ENCODE assay signal across 8 cellular contexts in genomic region chr2:169828141-169828811, GRCh38. TPM values are rescaled to one million over a fixed set of nuclear protein-coding genes. Genes with fewer than 3 reads are reported as not detected.
DNase-seq lines count a peak whose midpoint lies in the region; ATAC-seq and TF ChIP-seq lines count a peak whose summit lies in the region.

No MANE protein-coding gene starts in this region.

- ATAC-seq in HG02798 (IDR thresholded peaks at IDR 0.05; ENCODE audit: poor library complexity, unreplicated experiment) (peak; percentile 28), GM19467 (IDR thresholded peaks at IDR 0.05; ENCODE audit: unreplicated experiment) (no peak)

- peak overlapping the region; percentile 83 to 87 for H3K9ac ChIP-seq in stomach smooth muscle (ENCODE audit: low read length in 2 of 2)

- TF ChIP-seq CTCF in esophagus muscularis mucosa (IDR thresholded peaks at IDR 0.05): no peak

- no peaks in the 10 kb centered on the region for H3K9me3 ChIP-seq in esophagus muscularis mucosa
- no peaks in the 10 kb centered on the region for H3K9me3 ChIP-seq in stomach smooth muscle (ENCODE audit: control insufficient read depth in 2 of 2, low read length in 2 of 2)

- H3K4me3 ChIP-seq in esophagus muscularis mucosa (peak overlapping the region; percentile 79 to 97 (median 90)), stomach smooth muscle (ENCODE audit: low read length in 2 of 2) (peak overlapping the region; percentile 88 to 92)

- intact Hi-C loops in esophagus muscularis mucosa (cut with DNase I): loop anchor here (10.0 kb wide), 1 partner anchor 47 kb away; no protein-coding TSS in a partner anchor

- H3K4me1 ChIP-seq in esophagus muscularis mucosa (peaks cover 43 to 73% (median 67%) of the 10 kb centered on the region in 4 donors), stomach smooth muscle (ENCODE audit: control insufficient read depth, insufficient read depth, low read length) (peaks cover 9% of the 10 kb centered on the region)

- H3K36me3 ChIP-seq in esophagus muscularis mucosa (no peaks in the 10 kb centered on the region), stomach smooth muscle (ENCODE audit: control insufficient read depth in 2 of 2, insufficient read depth in 2 of 2, low read length in 2 of 2) (no peaks in the 10 kb centered on the region)

- TF ChIP-seq EP300 in esophagus muscularis mucosa (IDR thresholded peaks at IDR 0.05): no peak

- TF ChIP-seq POLR2A in esophagus muscularis mucosa (IDR thresholded peaks at IDR 0.05; ENCODE audit: low read depth): no peak

- in situ Hi-C loops in G401 (cut with HindIII; ENCODE audit: low sequenced_read_pairs): no loop called here

- DNase-seq in G401 (ENCODE audit: low spot score) (peak; percentile 70), NCI-H82 treated with DMSO at 0.1 percent for 48 hours (lab: John Stamatoyannopoulos, UW; ENCODE audit: unreplicated experiment) (peak; percentile 31), esophagus muscularis mucosa (ENCODE audit: extremely low spot score) (no peak), myocyte (ENCODE audit: low read depth) (peak; percentile 70)
- DNase-seq in activated T-cell treated with anti-CD3 and anti-CD28 coated beads, Interleukin-2, amount 50 U/mL, for 1 hour: peak; percentile 37

- H3K27me3 ChIP-seq in esophagus muscularis mucosa (no peaks in the 10 kb centered on the region), stomach smooth muscle (ENCODE audit: control insufficient read depth in 1 of 2, insufficient read depth in 2 of 2, low read length in 2 of 2) (no peaks in the 10 kb centered on the region)

- H3K27ac ChIP-seq in esophagus muscularis mucosa (replicated peaks in 1 of 4) (peak overlapping the region; percentile 87 to 95 (median 92)), stomach smooth muscle (ENCODE audit: low read length) (peak overlapping the region; percentile 75)

- under 1% methylated on average over 13 of the region's 13 CpGs for WGBS in esophagus muscularis mucosa

RNA-seq across cellular contexts. Expression of gene UBR3, which starts 1.0 kb away (rescaled TPM):
- 20.2 and 24.9 TPM in 2 replicates for total RNA-seq in G401 (2014; rRNA removed; shearing (Covaris generic))
- total RNA-seq in esophagus muscularis mucosa (10 to 100 TPM; 46.1 to 80.2 (median 58.8) TPM), myocyte (59.6 and 61.0 TPM in 2 replicates)
- polyA plus RNA-seq in myocyte (2012): 12.4 TPM

RNA-seq across cellular contexts. Expression of gene METTL5, which starts 3.6 kb away (rescaled TPM):
- total RNA-seq in G401 (2014; rRNA removed; shearing (Covaris generic)): 85.8 and 87.3 TPM in 2 replicates
- 100 to 1,000 TPM in 1 of 4 donors, 10 to 100 TPM in 3; 66.2 to 104 (median 75.2) TPM for total RNA-seq in esophagus muscularis mucosa
- 48.2 and 51.4 TPM in 2 replicates for total RNA-seq in myocyte
- polyA plus RNA-seq in myocyte (2012): 48.2 TPM

RNA-seq across cellular contexts. Expression of gene SSB, which starts 29.6 kb away (rescaled TPM):
- total RNA-seq in G401 (2014; rRNA removed; shearing (Covaris generic)): 110 and 159 TPM in 2 replicates
- total RNA-seq in esophagus muscularis mucosa (10 to 100 TPM; 57.1 to 73.0 (median 63.6) TPM), myocyte (115 and 134 TPM in 2 replicates)
- 53.8 TPM for polyA plus RNA-seq in myocyte (2012)
